ENCODE assay signal across 8 cellular contexts in genomic region chr15:85504739-85505676, GRCh38.
DNase-seq lines count a peak whose midpoint lies in the region; ATAC-seq and TF ChIP-seq lines count a peak whose summit lies in the region.

No MANE protein-coding gene starts in this region.

- peak overlapping the region in 4 of 7 donors; percentile 9 to 75 (median 34) for H3K27ac Mint-ChIP-seq in CD4-positive, alpha-beta memory T cell
- no peak overlapping the region for H3K27ac Mint-ChIP-seq in immature natural killer cell

- H3K9me3 Mint-ChIP-seq in CD4-positive, alpha-beta memory T cell = no peaks in the 10 kb centered on the region
- no peaks in the 10 kb centered on the region for H3K9me3 Mint-ChIP-seq in immature natural killer cell

- POLR2A ChIA-PET in CD4-positive, alpha-beta memory T cell (lab: Charles Lee; ENCODE audit: partially characterized antibody) = interaction anchor here (0.9 to 1.0 kb wide), 2 partner anchors 14 to 208 kb away, joined by 3 to 5 read pairs; no protein-coding TSS in a partner anchor
- POLR2A ChIA-PET in HEK293T (lab: Yijun Ruan, JAX) = interaction anchor here (1.2 kb wide), 1 partner anchor 47 kb away, joined by 4 read pairs; no protein-coding TSS in a partner anchor

- CTCF ChIA-PET in CD4-positive, alpha-beta memory T cell (lab: Charles Lee; ENCODE audit: partially characterized antibody) = interaction anchor here (0.7 to 5.7 kb wide), 24 partner anchors 8 to 210 kb away, joined by 3 to 66 read pairs (median 4); no protein-coding TSS in a partner anchor
- CTCF ChIA-PET in HEK293T (lab: Yijun Ruan, JAX) = interaction anchor here (0.6 to 2.5 kb wide), 12 partner anchors 8 to 1590 kb away, joined by 3 to 13 read pairs (median 3); no protein-coding TSS in a partner anchor

- in situ Hi-C loops in astrocyte of the cerebellum (cut with HindIII; ENCODE audit: low sequenced_read_pairs) = no loop called here

- no peaks in the 10 kb centered on the region for H3K36me3 ChIP-seq in CD4-positive, alpha-beta memory T cell (ENCODE audit: insufficient read depth, low read length)

- peak; percentile 61 for TF ChIP-seq CTCF in astrocyte of the cerebellum (IDR thresholded peaks at IDR 0.05; ENCODE audit: low read depth, low read length, missing control alignments)

- H3K27ac ChIP-seq in CD4-positive, alpha-beta memory T cell (ENCODE audit: low read depth, low read length) = no peak overlapping the region

- no peak for ATAC-seq in GM21381 (IDR thresholded peaks at IDR 0.05; ENCODE audit: unreplicated experiment)

- H3K4me1 Mint-ChIP-seq in CD4-positive, alpha-beta memory T cell = peaks cover 56 to 65% (median 61%) of the 10 kb centered on the region in 4 donors
- H3K4me1 Mint-ChIP-seq in immature natural killer cell = peaks cover 3 to 7% of the 10 kb centered on the region in 2 donors

- H3K27me3 Mint-ChIP-seq in CD4-positive, alpha-beta memory T cell = no peaks in the 10 kb centered on the region
- no peaks in the 10 kb centered on the region for H3K27me3 Mint-ChIP-seq in immature natural killer cell (ENCODE audit: low read depth in 3 of 3)

- no peak overlapping the region for H3K4me3 Mint-ChIP-seq in CD4-positive, alpha-beta memory T cell
- H3K4me3 Mint-ChIP-seq in immature natural killer cell = no peak overlapping the region

- no peak overlapping the region for H3K4me3 ChIP-seq in CD4-positive, alpha-beta memory T cell (ENCODE audit: low read length in 2 of 2)
- no peak overlapping the region for H3K4me3 ChIP-seq in astrocyte of the cerebellum (ENCODE audit: low read depth, low read length)

- H3K27me3 ChIP-seq in CD4-positive, alpha-beta memory T cell (ENCODE audit: insufficient read depth, low read length) = no peaks in the 10 kb centered on the region

- H3K9me3 ChIP-seq in CD4-positive, alpha-beta memory T cell (ENCODE audit: control insufficient read depth in 1 of 2, low read length in 2 of 2) = no peaks in the 10 kb centered on the region

- H3K36me3 Mint-ChIP-seq in CD4-positive, alpha-beta memory T cell = peaks cover 0 to 2% of the 10 kb centered on the region in 2 donors
- H3K36me3 Mint-ChIP-seq in immature natural killer cell = no peaks in the 10 kb centered on the region

- intact Hi-C loops in CD4-positive, alpha-beta memory T cell (cut with micrococcal nuclease) = loop anchor here (1.0 kb wide), 3 partner anchors 19 to 209 kb away; no protein-coding TSS in a partner anchor

- peak; percentile 37 to 55 (median 42) for DNase-seq in CD4-positive, alpha-beta memory T cell
- DNase-seq in HEK293T (ENCODE audit: extremely low spot score) (peak; percentile 29), RPMI7951 (ENCODE audit: low read depth) (peak; percentile 69), astrocyte of the cerebellum (ENCODE audit: low read depth) (peak; percentile 70), immature natural killer cell (peak in 2 of 3 donors; percentile 38), cerebellar nuclear complex (lab: John Stamatoyannopoulos, UW) (no peak)
- peak; percentile 55 for DNase-seq in stimulated activated CD4-positive, alpha-beta T cell treated with anti-CD3 and anti-CD28 coated beads, Interleukin-15, amount 100 ng/mL, for 24 hours

- peaks cover 48% of the 10 kb centered on the region for H3K4me1 ChIP-seq in CD4-positive, alpha-beta memory T cell (ENCODE audit: insufficient read depth, low read length)

TF ChIP-seq in HEK293T, 16 proteins besides CTCF, POLR2A, EP300 and RAD21:
- TF ChIP-seq ARNT (IDR thresholded peaks at IDR 0.05) (no peak), L3MBTL2 (conservative IDR thresholded peaks at IDR 0.05) (no peak), PKNOX1 (IDR thresholded peaks at IDR 0.05) (no peak), TARDBP (IDR thresholded peaks at IDR 0.05) (no peak), BHLHE40 (IDR thresholded peaks at IDR 0.05; ENCODE audit: borderline replicate concordance) (no peak), SUZ12 (IDR thresholded peaks at IDR 0.05) (no peak), ELF4 (IDR thresholded peaks at IDR 0.05) (no peak), HDGF (IDR thresholded peaks at IDR 0.05; ENCODE audit: borderline replicate concordance) (no peak)

Comparison
In these comparisons a context has a peak if more than half of its experiments do, and no peak if none do; other contexts are left out.
1. DNase-seq: peak in CD4-positive, alpha-beta memory T cell (5 of 5), HEK293T (single experiment), RPMI7951 (single experiment), astrocyte of the cerebellum (single experiment), immature natural killer cell (2 of 3) and stimulated activated CD4-positive, alpha-beta T cell treated with anti-CD3 and anti-CD28 coated beads, Interleukin-15, amount 100 ng/mL, for 24 hours (single experiment); none in cerebellar nuclear complex (0 of 2).
2. H3K27ac Mint-ChIP-seq: peak in CD4-positive, alpha-beta memory T cell (4 of 7); none in immature natural killer cell (0 of 6).